In genomic region chr13:81480634-81481033, GRCh38 we compare ENCODE assay signal across 17 cellular contexts.
DNase-seq lines count a peak whose midpoint lies in the region; ATAC-seq and TF ChIP-seq lines count a peak whose summit lies in the region.
"Had no signal": no experiment of that assay in that cellular context is flagged by ENCODE, and none has a peak within 500 bp of the region (broad histone marks: within the 10 kb centered on the region; RNA-seq: fewer than 3 reads in every experiment).

No MANE protein-coding gene starts in this region.

- TF ChIP-seq CTCF in GM12872 (IDR thresholded peaks at IDR 0.05; ENCODE audit: insufficient read depth, low read depth, low read length) (peak; percentile 16; the same call in 1 of the 3 replicates), neural cell (IDR thresholded peaks at IDR 0.05; ENCODE audit: poor library complexity, severe bottlenecking) (peak; percentile 40)

- H3K9me2 ChIP-seq in neural cell (ENCODE audit: insufficient read depth, low read length) = no peaks in the 10 kb centered on the region

- no peak overlapping the region for H3K4me3 ChIP-seq in neural cell (ENCODE audit: low read length)
- H3K4me3 ChIP-seq: cardiac muscle cell, heart right ventricle, thoracic aorta had no signal

- DNase-seq in RKO (ENCODE audit: low spot score) = peak; percentile 31
- DNase-seq in activated CD4-positive, alpha-beta T cell treated with anti-CD3 and anti-CD28 coated beads, Interleukin-2, amount 50 U/mL, for 48 hours = no peak
- no peak for DNase-seq in epidermal melanocyte (ENCODE audit: insufficient read length, low spot score)
- no peak for DNase-seq in nucleus accumbens (lab: John Stamatoyannopoulos, UW)
- DNase-seq: activated gamma-delta T cell treated with Interleukin-2 at 50 U/mL for 16 hours; CD8-positive, alpha-beta T cell; heart right ventricle; NCI-H524 treated with DMSO at 0.1 percent for 48 hours; occipital lobe; SHP77 treated with DMSO at 0.1 percent for 48 hours; stimulated activated CD4-positive, alpha-beta T cell treated with anti-CD3 and anti-CD28 coated beads, Interleukin-12 subunit alpha, Interleukin-12 subunit beta, amount 100 ng/mL, for 4 hours had no signal

- no peak overlapping the region for H3K4me2 ChIP-seq in neural cell (ENCODE audit: low read length)

- H3F3A ChIP-seq in neural cell (ENCODE audit: insufficient read depth, low read length, poor library complexity, severe bottlenecking) = no peaks in the 10 kb centered on the region

- no peaks in the 10 kb centered on the region for H3K36me3 ChIP-seq in neural cell (ENCODE audit: insufficient read depth, low read length)
- H3K36me3 ChIP-seq: cardiac muscle cell, heart right ventricle, thoracic aorta had no signal

- peak; percentile 54 for TF ChIP-seq RAD21 in neural cell (conservative IDR thresholded peaks at IDR 0.05)

- peak; percentile 71 for ATAC-seq in HG02981 (IDR thresholded peaks at IDR 0.05; ENCODE audit: unreplicated experiment)
- ATAC-seq in GM18909 (IDR thresholded peaks at IDR 0.05; ENCODE audit: poor library complexity, unreplicated experiment) = no peak
- ATAC-seq: CD8-positive, alpha-beta T cell; heart right ventricle had no signal

- H3K79me2 ChIP-seq in neural cell (replicated peaks; ENCODE audit: insufficient read depth, low read length) = no peaks in the 10 kb centered on the region

- H3K9me3 ChIP-seq in neural cell (ENCODE audit: low read length) = no peaks in the 10 kb centered on the region
- H3K9me3 ChIP-seq: thoracic aorta had no signal

- no peak for TF ChIP-seq EP300 in neural cell (conservative IDR thresholded peaks at IDR 0.05; ENCODE audit: poor library complexity, severe bottlenecking)

- H3K27me3 ChIP-seq in neural cell (ENCODE audit: insufficient read depth, low read depth, low read length) = no peaks in the 10 kb centered on the region
- H3K27me3 ChIP-seq: cardiac muscle cell, heart right ventricle had no signal

- no peak overlapping the region for H3K27ac ChIP-seq in neural cell (ENCODE audit: low read length)
- H3K27ac ChIP-seq: cardiac muscle cell, heart right ventricle, thoracic aorta had no signal

- H4K20me1 ChIP-seq in neural cell (ENCODE audit: insufficient read depth) = no peaks in the 10 kb centered on the region

- H3K9ac ChIP-seq in neural cell (ENCODE audit: low read length) = no peak overlapping the region

- H2AFZ ChIP-seq in neural cell (ENCODE audit: low read depth, low read length) = no peak overlapping the region

TF ChIP-seq in neural cell, 6 proteins besides CTCF, POLR2A, EP300 and RAD21:
- TF ChIP-seq REST (IDR thresholded peaks at IDR 0.05; ENCODE audit: borderline replicate concordance) (no peak), SMC3 (conservative IDR thresholded peaks at IDR 0.05; ENCODE audit: poor library complexity) (no peak), POLR2AphosphoS5 (IDR thresholded peaks at IDR 0.05) (no peak), MXI1 (conservative IDR thresholded peaks at IDR 0.05; ENCODE audit: poor library complexity, severe bottlenecking) (no peak), TAF1 (IDR thresholded peaks at IDR 0.05; ENCODE audit: low read depth) (no peak), EZH2 (IDR thresholded peaks at IDR 0.05; ENCODE audit: borderline replicate concordance, insufficient read depth, low read length, poor library complexity, severe bottlenecking) (no peak)
